10 cellular contexts compared by ENCODE assay signal in the genomic region with DNA sequence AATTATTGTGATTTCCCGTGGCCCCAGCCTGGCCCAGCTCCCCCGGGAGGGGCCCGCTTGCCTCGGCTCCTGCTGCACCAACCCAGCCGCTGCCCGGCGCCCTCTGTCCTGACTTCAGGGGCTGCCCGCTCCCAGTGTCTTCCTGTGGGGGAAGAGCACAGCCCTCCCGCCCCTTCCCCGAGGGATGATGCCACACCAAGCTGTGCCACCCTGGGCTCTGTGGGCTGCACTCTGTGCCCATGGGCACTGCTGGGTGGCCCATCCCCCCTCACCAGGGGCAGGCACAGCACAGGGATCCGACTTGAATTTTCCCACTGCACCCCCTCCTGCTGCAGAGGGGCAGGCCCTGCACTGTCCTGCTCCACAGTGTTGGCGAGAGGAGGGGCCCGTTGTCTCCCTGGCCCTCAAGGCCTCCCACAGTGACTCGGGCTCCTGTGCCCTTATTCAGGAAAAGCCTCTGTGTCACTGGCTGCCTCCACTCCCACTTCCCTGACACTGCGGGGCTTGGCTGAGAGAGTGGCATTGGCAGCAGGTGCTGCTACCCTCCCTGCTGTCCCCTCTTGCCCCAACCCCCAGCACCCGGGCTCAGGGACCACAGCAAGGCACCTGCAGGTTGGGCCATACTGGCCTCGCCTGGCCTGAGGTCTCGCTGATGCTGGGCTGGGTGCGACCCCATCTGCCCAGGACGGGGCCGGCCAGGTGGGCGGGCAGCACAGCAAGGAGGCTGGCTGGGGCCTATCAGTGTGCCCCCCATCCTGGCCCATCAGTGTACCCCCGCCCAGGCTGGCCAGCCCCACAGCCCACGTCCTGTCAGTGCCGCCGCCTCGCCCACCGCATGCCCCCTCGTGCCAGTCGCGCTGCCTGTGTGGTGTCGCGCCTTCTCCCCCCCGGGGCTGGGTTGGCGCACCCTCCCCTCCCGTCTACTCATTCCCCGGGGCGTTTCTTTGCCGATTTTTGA. TPM values are rescaled to one million over a fixed set of nuclear protein-coding genes. Genes with fewer than 3 reads are reported as not detected.
A peak's percentile ranks its signal among the peaks of the same experiment; 100 is the strongest.
DNase-seq lines count a peak whose midpoint lies in the region; ATAC-seq and TF ChIP-seq lines count a peak whose summit lies in the region.
"Had no signal": no experiment of that assay in that cellular context is flagged by ENCODE, and none has a peak within 500 bp of the region (broad histone marks: within the 10 kb centered on the region; RNA-seq: fewer than 3 reads in every experiment).

No MANE protein-coding gene starts in this region.

- H3K27ac Mint-ChIP-seq in effector memory CD8-positive, alpha-beta T cell, result peak overlapping the region; percentile 99
- no peak overlapping the region for H3K27ac Mint-ChIP-seq in WTC11

- DNase-seq in GDM1 (lab: John Stamatoyannopoulos, UW), result peak; percentile 26
- peak in 3 of 5 experiments; percentile 32 to 78 (median 68) for DNase-seq in T-helper 2 cell
- DNase-seq in effector memory CD8-positive, alpha-beta T cell, result peak; percentile 54 to 74 (median 68)
- DNase-seq in sigmoid colon, result peak; percentile 67
- no peak for DNase-seq in A172 (ENCODE audit: low spot score)
- no peak for DNase-seq in WTC11 (ENCODE audit: low spot score)
- DNase-seq: NCI-H2081 treated with DMSO at 0.1 percent for 48 hours had no signal

- WGBS in sigmoid colon, 2 donors, result 72 to 86% methylated on average over 39 of the region's 39 CpGs

- no peak overlapping the region for H3K4me3 ChIP-seq in sigmoid colon
- H3K4me3 ChIP-seq: neural progenitor cell had no signal

- POLR2A ChIA-PET in WTC11 (lab: Charles Lee), result interaction anchor here (0.6 to 1.5 kb wide), 2 partner anchors 46 to 157 kb away, joined by 3 to 4 read pairs; a partner anchor contains a TSS

- H3K27ac ChIP-seq in sigmoid colon, result peak overlapping the region; percentile 95 to 97 (median 96)
- H3K27ac ChIP-seq: neural progenitor cell had no signal

- peaks cover 93% of the 10 kb centered on the region for H3K36me3 Mint-ChIP-seq in effector memory CD8-positive, alpha-beta T cell (ENCODE audit: insufficient read depth)
- peaks cover 9% of the 10 kb centered on the region; the same call in 1 of the 2 replicates for H3K36me3 Mint-ChIP-seq in WTC11

- H3K36me3 ChIP-seq in sigmoid colon, result peaks cover 50 to 60% (median 56%) of the 10 kb centered on the region in 4 donors
- H3K36me3 ChIP-seq: neural progenitor cell had no signal

- peak; percentile 30 for ATAC-seq in effector memory CD8-positive, alpha-beta T cell (replicated peaks)
- ATAC-seq in WTC11 (no peak), GM21367 (IDR thresholded peaks at IDR 0.05; ENCODE audit: unreplicated experiment) (no peak), GM19324 (IDR thresholded peaks at IDR 0.05; ENCODE audit: low FRiP score, unreplicated experiment) (no peak)

- CTCF ChIA-PET in WTC11 (lab: Charles Lee), result interaction anchor here (0.7 to 1.4 kb wide), 7 partner anchors 8 to 116 kb away, joined by 3 to 7 read pairs (median 5); a partner anchor contains a TSS

- no peak for TF ChIP-seq CTCF in sigmoid colon (IDR thresholded peaks at IDR 0.05)
- TF ChIP-seq CTCF in WTC11 (IDR thresholded peaks at IDR 0.05), result no peak

- H3K9me3 ChIP-seq in sigmoid colon, result no peaks in the 10 kb centered on the region

- no peak for TF ChIP-seq POLR2A in sigmoid colon (IDR thresholded peaks at IDR 0.05)

- no peaks in the 10 kb centered on the region for H3K27me3 Mint-ChIP-seq in effector memory CD8-positive, alpha-beta T cell
- no peaks in the 10 kb centered on the region for H3K27me3 Mint-ChIP-seq in WTC11 (ENCODE audit: low read depth)

- intact Hi-C loops in sigmoid colon (cut with DNase I), result no loop called here

- H3K4me1 Mint-ChIP-seq in effector memory CD8-positive, alpha-beta T cell (ENCODE audit: low read depth in 2 of 2), result peaks cover 31 to 37% of the 10 kb centered on the region in 2 donors
- peaks cover 15% of the 10 kb centered on the region for H3K4me1 Mint-ChIP-seq in WTC11

- H3K27me3 ChIP-seq in sigmoid colon, result no peaks in the 10 kb centered on the region
- H3K27me3 ChIP-seq: neural progenitor cell had no signal

- no peaks in the 10 kb centered on the region for H3K9me3 Mint-ChIP-seq in effector memory CD8-positive, alpha-beta T cell
- no peaks in the 10 kb centered on the region for H3K9me3 Mint-ChIP-seq in WTC11
- H3K9me3 Mint-ChIP-seq: neural progenitor cell had no signal

- no peak for TF ChIP-seq EP300 in sigmoid colon (IDR thresholded peaks at IDR 0.05)

- peaks cover 0 to 35% (median 28%) of the 10 kb centered on the region in 4 donors for H3K4me1 ChIP-seq in sigmoid colon

- peak overlapping the region; percentile 85 to 88 for H3K4me3 Mint-ChIP-seq in effector memory CD8-positive, alpha-beta T cell
- no peak overlapping the region for H3K4me3 Mint-ChIP-seq in WTC11
- H3K4me3 Mint-ChIP-seq: neural progenitor cell had no signal

TF ChIP-seq in WTC11, 78 proteins besides CTCF, POLR2A, EP300 and RAD21:
- TF ChIP-seq, protein P1, sequence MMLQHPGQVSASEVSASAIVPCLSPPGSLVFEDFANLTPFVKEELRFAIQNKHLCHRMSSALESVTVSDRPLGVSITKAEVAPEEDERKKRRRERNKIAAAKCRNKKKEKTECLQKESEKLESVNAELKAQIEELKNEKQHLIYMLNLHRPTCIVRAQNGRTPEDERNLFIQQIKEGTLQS (CRISPR knock-in tag; conservative IDR thresholded peaks at IDR 0.05), result no peak
- TF ChIP-seq RORB (CRISPR knock-in tag; IDR thresholded peaks at IDR 0.05) (no peak), TEAD1 (CRISPR knock-in tag; IDR thresholded peaks at IDR 0.05) (no peak), TEAD4 (CRISPR knock-in tag; IDR thresholded peaks at IDR 0.05) (no peak)

RNA-seq across cellular contexts. Expression of a gene that starts 3.3 kb away (rescaled TPM):
- 10 to 100 TPM; 23.9 to 45.7 (median 24.2) TPM for total RNA-seq in sigmoid colon
- polyA plus RNA-seq in sigmoid colon, result 10 to 100 TPM in 2 of 3 donors, 1 to 10 TPM in 1; 9.0 to 42.2 (median 16.8) TPM
- 25.4 and 51.8 TPM in 2 replicates for total RNA-seq in A172 (2014; rRNA removed; shearing (Covaris generic))
- 36.8 to 55.5 TPM (median 42.4 TPM) in 3 replicates for total RNA-seq in WTC11 (2021)

RNA-seq across cellular contexts. Expression of a gene that starts 17.5 kb away (rescaled TPM):
- total RNA-seq in sigmoid colon, result 10 to 100 TPM; 20.0 to 37.7 (median 26.6) TPM
- polyA plus RNA-seq in sigmoid colon, result 10 to 100 TPM; 15.6 to 39.0 (median 21.3) TPM
- total RNA-seq in A172 (2014; rRNA removed; shearing (Covaris generic)), result 3.2 and 10.0 TPM in 2 replicates
- total RNA-seq in WTC11 (2021), result 34.8 to 43.4 TPM (median 42.3 TPM) in 3 replicates

RNA-seq across cellular contexts. Expression of a gene that starts 19.5 kb away (rescaled TPM):
- 10 to 100 TPM; 32.1 to 48.2 (median 38.9) TPM for total RNA-seq in sigmoid colon
- polyA plus RNA-seq in sigmoid colon, result 100 to 1,000 TPM in 1 of 3 donors, 10 to 100 TPM in 2; 88.3 to 152 (median 92.0) TPM
- 40.3 and 44.6 TPM in 2 replicates for total RNA-seq in A172 (2014; rRNA removed; shearing (Covaris generic))
- 59.4 to 68.1 TPM (median 61.4 TPM) in 3 replicates for total RNA-seq in WTC11 (2021)

Comparison
In these comparisons a context has a peak if more than half of its experiments do, and no peak if none do; other contexts are left out.
1. DNase-seq: peak in GDM1 (single experiment), T-helper 2 cell (3 of 5), effector memory CD8-positive, alpha-beta T cell (3 of 3) and sigmoid colon (single experiment); none in A172 (single experiment) and WTC11 (single experiment).